25 cellular contexts compared by ENCODE assay signal in the genomic region with DNA sequence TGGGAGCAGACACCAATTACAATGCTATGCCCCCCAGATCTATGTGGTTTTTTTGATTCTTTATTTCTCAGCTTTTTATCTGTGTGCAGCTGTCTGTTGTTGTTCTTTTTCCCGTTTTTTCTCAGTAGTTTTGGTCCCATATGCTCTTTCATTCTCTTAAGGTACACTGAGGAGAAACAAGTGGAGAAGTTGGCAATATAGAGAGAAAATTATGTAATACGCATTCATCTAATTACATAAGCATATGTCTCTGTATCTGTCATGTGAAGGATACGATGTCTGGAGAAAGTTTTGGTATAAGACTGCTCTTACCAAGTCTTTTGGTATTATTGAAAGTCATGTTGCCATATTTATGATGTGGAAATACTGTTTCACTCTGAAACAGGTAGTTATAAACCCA.
"Had no signal": no experiment of that assay in that cellular context is flagged by ENCODE, and none has a peak within 500 bp of the region (broad histone marks: within the 10 kb centered on the region; RNA-seq: fewer than 3 reads in every experiment).

No MANE protein-coding gene starts in this region.

- H3K9ac ChIP-seq: neural progenitor cell, parathyroid adenoma had no signal

- H3K4me1 ChIP-seq: parathyroid adenoma, psoas muscle, right lobe of liver, sigmoid colon, stomach, thyroid gland, transverse colon, upper lobe of left lung, vagina had no signal

- DNase-seq: naive thymus-derived CD4-positive, alpha-beta T cell; natural killer cell; occipital lobe; ovary; posterior cingulate gyrus; psoas muscle; right cardiac atrium; right lobe of liver; sigmoid colon; small intestine; stimulated activated CD4-positive, alpha-beta T cell treated with anti-CD3 and anti-CD28 coated beads, Interleukin-15, amount 100 ng/mL, for 24 hours; stimulated activated CD4-positive, alpha-beta T cell treated with anti-CD3 and anti-CD28 coated beads, Interleukin-2, amount 100 ng/mL, for 24 hours; stimulated activated CD4-positive, alpha-beta T cell treated with anti-CD3 and anti-CD28 coated beads, Interleukin-2, amount 100 ng/mL, for 48 hours; stimulated activated CD4-positive, alpha-beta T cell treated with anti-CD3 and anti-CD28 coated beads, Interleukin-4, amount 100 ng/mL, for 24 hours; stimulated activated naive B cell treated with anti-CD40 and anti-IgM and Interleukin-4, amounts not matched to agents 10 μg/mL and 1 μg/mL and 100 μg/mL, for 72 hours; stimulated activated naive CD4-positive, alpha-beta T cell treated with Interleukin-2 at 50 U/mL for 16 hours; stomach; thyroid gland; transverse colon; upper lobe of left lung had no signal

- H3K79me2 ChIP-seq: parathyroid adenoma had no signal

- ATAC-seq: naive thymus-derived CD4-positive, alpha-beta T cell; natural killer cell; psoas muscle; right cardiac atrium; right lobe of liver; stimulated activated effector memory CD8-positive, alpha-beta T cell treated with anti-CD3 and anti-CD28 coated beads, Interleukin-12 subunit alpha, Interleukin-12 subunit beta, amount 100 ng/mL, for 72 hours; stimulated activated naive B cell treated with anti-CD40 and anti-IgM and Interleukin-4, amounts not matched to agents 10 μg/mL and 1 μg/mL and 100 μg/mL, for 72 hours had no signal

- H3K27me3 ChIP-seq: ovary, right lobe of liver, sigmoid colon, stomach, thyroid gland, transverse colon, upper lobe of left lung, vagina had no signal

- H3K4me2 ChIP-seq: neural progenitor cell had no signal

- H3K36me3 ChIP-seq: neural progenitor cell, ovary, right lobe of liver, sigmoid colon, stomach, thoracic aorta, thyroid gland, transverse colon, upper lobe of left lung, vagina had no signal

- H3K4me3 ChIP-seq: neural progenitor cell, ovary, psoas muscle, right lobe of liver, sigmoid colon, stomach, thoracic aorta, thyroid gland, transverse colon, upper lobe of left lung, vagina had no signal

- H3K27ac ChIP-seq: neural progenitor cell, ovary, parathyroid adenoma, psoas muscle, right lobe of liver, sigmoid colon, stomach, thoracic aorta, thyroid gland, transverse colon, upper lobe of left lung, vagina had no signal
